ENCODE assay signal across 8 cellular contexts in genomic region chr1:145985502-145986439, GRCh38. TPM values are rescaled to one million over a fixed set of nuclear protein-coding genes. Genes with fewer than 3 reads are reported as not detected.
DNase-seq lines count a peak whose midpoint lies in the region; ATAC-seq and TF ChIP-seq lines count a peak whose summit lies in the region.

No MANE protein-coding gene starts in this region.

- no peak overlapping the region for H3K4me3 ChIP-seq in PC-3 (ENCODE audit: low read length)
- H3K4me3 ChIP-seq in choroid plexus epithelial cell (ENCODE audit: low read depth, low read length) = no peak overlapping the region

- no peaks in the 10 kb centered on the region for H3K9me3 Mint-ChIP-seq in activated CD4-positive, alpha-beta T cell treated with anti-CD3 and anti-CD28 coated beads, Interleukin-2, amount 10 ng/mL, durations not matched to agents 24 days and 14 days
- H3K9me3 Mint-ChIP-seq in mesothelial cell of epicardium = no peaks in the 10 kb centered on the region

- H3K27me3 ChIP-seq in PC-3 (ENCODE audit: low read length) = no peaks in the 10 kb centered on the region

- no peaks in the 10 kb centered on the region for H3K9me3 ChIP-seq in PC-3 (ENCODE audit: low read length)

- peak overlapping the region; percentile 66 for H3K4me2 ChIP-seq in PC-3 (ENCODE audit: low read length)

- no peak overlapping the region for H3K9ac ChIP-seq in PC-3 (ENCODE audit: low read length)

- no peaks in the 10 kb centered on the region for H3K79me2 ChIP-seq in PC-3 (ENCODE audit: low read length)

- peak overlapping the region; percentile 63 for H3K4me3 Mint-ChIP-seq in activated CD4-positive, alpha-beta T cell treated with anti-CD3 and anti-CD28 coated beads, Interleukin-2, amount 10 ng/mL, durations not matched to agents 24 days and 14 days
- no peak overlapping the region for H3K4me3 Mint-ChIP-seq in mesothelial cell of epicardium

- H3F3A ChIP-seq in PC-3 (ENCODE audit: low read length, unreplicated experiment) = no peaks in the 10 kb centered on the region

- H3K4me1 ChIP-seq in PC-3 (ENCODE audit: insufficient read depth, low read length) = peaks cover 31% of the 10 kb centered on the region

- TF ChIP-seq CTCF in PC-3 (conservative IDR thresholded peaks at IDR 0.05; ENCODE audit: low read depth, low read length) (no peak), choroid plexus epithelial cell (conservative IDR thresholded peaks at IDR 0.05; ENCODE audit: low read depth, low read length) (no peak), mesothelial cell of epicardium (IDR thresholded peaks at IDR 0.05; ENCODE audit: unreplicated experiment) (no peak)

- H3K27ac ChIP-seq in PC-3 (ENCODE audit: low read length) = peak overlapping the region; percentile 17

- peak overlapping the region; percentile 67 for H2AFZ ChIP-seq in PC-3 (ENCODE audit: low read length)

- peaks cover 44% of the 10 kb centered on the region for H3K4me1 Mint-ChIP-seq in activated CD4-positive, alpha-beta T cell treated with anti-CD3 and anti-CD28 coated beads, Interleukin-2, amount 10 ng/mL, durations not matched to agents 24 days and 14 days
- peaks cover 24% of the 10 kb centered on the region for H3K4me1 Mint-ChIP-seq in mesothelial cell of epicardium

- no peaks in the 10 kb centered on the region for H3K27me3 Mint-ChIP-seq in activated CD4-positive, alpha-beta T cell treated with anti-CD3 and anti-CD28 coated beads, Interleukin-2, amount 10 ng/mL, durations not matched to agents 24 days and 14 days
- H3K27me3 Mint-ChIP-seq in mesothelial cell of epicardium (ENCODE audit: low read depth) = no peaks in the 10 kb centered on the region

- ATAC-seq in PC-3 = peak; percentile 63
- ATAC-seq in HG03039 (IDR thresholded peaks at IDR 0.05; ENCODE audit: unreplicated experiment) = no peak
- ATAC-seq in GM21381 (IDR thresholded peaks at IDR 0.05; ENCODE audit: unreplicated experiment) = no peak

- peak overlapping the region; percentile 88 for H3K27ac Mint-ChIP-seq in activated CD4-positive, alpha-beta T cell treated with anti-CD3 and anti-CD28 coated beads, Interleukin-2, amount 10 ng/mL, durations not matched to agents 24 days and 14 days
- peak overlapping the region; percentile 82 for H3K27ac Mint-ChIP-seq in mesothelial cell of epicardium

- no TSS peak for BruUV-seq in PC-3 (replicated peaks; lab: Mats Ljungman, UMichigan)

- no peaks in the 10 kb centered on the region for H4K20me1 ChIP-seq in PC-3 (ENCODE audit: low read length)

- H3K9me2 ChIP-seq in PC-3 (replicated peaks; ENCODE audit: low read length) = no peaks in the 10 kb centered on the region

- peaks cover 2% of the 10 kb centered on the region for H3K36me3 Mint-ChIP-seq in activated CD4-positive, alpha-beta T cell treated with anti-CD3 and anti-CD28 coated beads, Interleukin-2, amount 10 ng/mL, durations not matched to agents 24 days and 14 days (ENCODE audit: low read depth)
- H3K36me3 Mint-ChIP-seq in mesothelial cell of epicardium = no peaks in the 10 kb centered on the region

- CTCF ChIA-PET in PC-3 (lab: Charles Lee) = no interaction called here

- DNase-seq in activated CD4-positive, alpha-beta T cell treated with anti-CD3 and anti-CD28 coated beads, Interleukin-2, amount 10 ng/mL, durations not matched to agents 24 days and 14 days = no peak
- no peak for DNase-seq in activated CD4-positive, alpha-beta T cell treated with anti-CD3 and anti-CD28 coated beads, Interleukin-2, amount 50 U/mL, for 48 hours
- peak; percentile 87 for DNase-seq in PC-3
- DNase-seq in choroid plexus epithelial cell (ENCODE audit: low read depth) = peak; percentile 61
- no peak for DNase-seq in mesothelial cell of epicardium (ENCODE audit: low spot score in 2 of 2, unreplicated experiment in 2 of 2)
- DNase-seq in stimulated activated CD4-positive, alpha-beta T cell treated with anti-CD3 and anti-CD28 coated beads, Interleukin-2, amount 100 ng/mL, for 24 hours = no peak

- H3K36me3 ChIP-seq in PC-3 (ENCODE audit: low read depth, low read length) = no peaks in the 10 kb centered on the region

- intact Hi-C loops in activated CD4-positive, alpha-beta T cell treated with anti-CD3 and anti-CD28 coated beads, Interleukin-2, amount 10 ng/mL, durations not matched to agents 24 days and 14 days (cut with micrococcal nuclease) = no loop called here
- intact Hi-C loops in PC-3 (cut with micrococcal nuclease) = no loop called here

- POLR2A ChIA-PET in PC-3 (lab: Charles Lee; ENCODE audit: unreplicated experiment) = no interaction called here

RNA-seq across cellular contexts. Expression of gene TXNIP, which starts 10.6 kb away (rescaled TPM):
- 83.4 and 85.2 TPM in 2 replicates for total RNA-seq in activated CD4-positive, alpha-beta T cell treated with anti-CD3 and anti-CD28 coated beads, Interleukin-2, amount 10 ng/mL, durations not matched to agents 24 days and 14 days
- 45.3 and 66.6 TPM in 2 replicates for total RNA-seq in PC-3 (2014; rRNA removed)
- total RNA-seq in mesothelial cell of epicardium = 125 to 129 TPM (median 129 TPM) in 3 replicates

RNA-seq across cellular contexts. Expression of gene POLR3GL, which starts 21.3 kb away (rescaled TPM):
- 12.1 and 12.6 TPM in 2 replicates for total RNA-seq in activated CD4-positive, alpha-beta T cell treated with anti-CD3 and anti-CD28 coated beads, Interleukin-2, amount 10 ng/mL, durations not matched to agents 24 days and 14 days
- total RNA-seq in PC-3 (2014; rRNA removed) = 3.7 and 8.4 TPM in 2 replicates
- 14.4 to 16.4 TPM (median 14.7 TPM) in 3 replicates for total RNA-seq in mesothelial cell of epicardium

RNA-seq across cellular contexts. Expression of gene ANKRD34A, which starts 21.4 kb away (rescaled TPM):
- 4.8 and 5.2 TPM in 2 replicates for total RNA-seq in activated CD4-positive, alpha-beta T cell treated with anti-CD3 and anti-CD28 coated beads, Interleukin-2, amount 10 ng/mL, durations not matched to agents 24 days and 14 days
- total RNA-seq in PC-3 (2014; rRNA removed) (0.29 and 2.8 TPM in 2 replicates), mesothelial cell of epicardium (0.86 to 1.9 TPM (median 0.94 TPM) in 3 replicates)

RNA-seq across cellular contexts. Expression of gene LIX1L, which starts 28.0 kb away (rescaled TPM):
- 37.8 and 38.4 TPM in 2 replicates for total RNA-seq in activated CD4-positive, alpha-beta T cell treated with anti-CD3 and anti-CD28 coated beads, Interleukin-2, amount 10 ng/mL, durations not matched to agents 24 days and 14 days
- total RNA-seq in PC-3 (2014; rRNA removed) (12.5 and 13.6 TPM in 2 replicates), mesothelial cell of epicardium (26.6 to 27.6 TPM (median 27.1 TPM) in 3 replicates)

RNA-seq across cellular contexts. Expression of gene HJV, which starts 35.8 kb away (rescaled TPM):
- not detected in 2 replicates for total RNA-seq in activated CD4-positive, alpha-beta T cell treated with anti-CD3 and anti-CD28 coated beads, Interleukin-2, amount 10 ng/mL, durations not matched to agents 24 days and 14 days
- not detected in 2 replicates for total RNA-seq in PC-3 (2014; rRNA removed)
- not detected in 3 replicates for total RNA-seq in mesothelial cell of epicardium

Comparison
In these comparisons a context has a peak if more than half of its experiments do, and no peak if none do; other contexts are left out.
1. DNase-seq: peak in PC-3 (single experiment) and choroid plexus epithelial cell (single experiment); none in activated CD4-positive, alpha-beta T cell treated with anti-CD3 and anti-CD28 coated beads, Interleukin-2, amount 10 ng/mL, durations not matched to agents 24 days and 14 days (single experiment), activated CD4-positive, alpha-beta T cell treated with anti-CD3 and anti-CD28 coated beads, Interleukin-2, amount 50 U/mL, for 48 hours (0 of 2), mesothelial cell of epicardium (0 of 2) and stimulated activated CD4-positive, alpha-beta T cell treated with anti-CD3 and anti-CD28 coated beads, Interleukin-2, amount 100 ng/mL, for 24 hours (0 of 2).